In genomic region chr2:128598862-128599441, GRCh38 we compare ENCODE assay signal across 1 cellular context.
TF ChIP-seq lines count a peak whose summit lies in the region.

No MANE protein-coding gene starts in this region.

TF ChIP-seq in K562, 482 proteins besides CTCF, POLR2A, EP300 and RAD21 (continued from another document):
- TF ChIP-seq, protein P1, sequence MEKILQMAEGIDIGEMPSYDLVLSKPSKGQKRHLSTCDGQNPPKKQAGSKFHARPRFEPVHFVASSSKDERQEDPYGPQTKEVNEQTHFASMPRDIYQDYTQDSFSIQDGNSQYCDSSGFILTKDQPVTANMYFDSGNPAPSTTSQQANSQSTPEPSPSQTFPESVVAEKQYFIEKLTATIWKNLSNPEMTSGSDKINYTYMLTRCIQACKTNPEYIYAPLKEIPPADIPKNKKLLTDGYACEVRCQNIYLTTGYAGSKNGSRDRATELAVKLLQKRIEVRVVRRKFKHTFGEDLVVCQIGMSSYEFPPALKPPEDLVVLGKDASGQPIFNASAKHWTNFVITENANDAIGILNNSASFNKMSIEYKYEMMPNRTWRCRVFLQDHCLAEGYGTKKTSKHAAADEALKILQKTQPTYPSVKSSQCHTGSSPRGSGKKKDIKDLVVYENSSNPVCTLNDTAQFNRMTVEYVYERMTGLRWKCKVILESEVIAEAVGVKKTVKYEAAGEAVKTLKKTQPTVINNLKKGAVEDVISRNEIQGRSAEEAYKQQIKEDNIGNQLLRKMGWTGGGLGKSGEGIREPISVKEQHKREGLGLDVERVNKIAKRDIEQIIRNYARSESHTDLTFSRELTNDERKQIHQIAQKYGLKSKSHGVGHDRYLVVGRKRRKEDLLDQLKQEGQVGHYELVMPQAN (IDR thresholded peaks at IDR 0.05; ENCODE audit: borderline replicate concordance) = 0 out of 2 replicates have a peak, but pooled peaks have one; percentile 30
- no peak for TF ChIP-seq E2F1 (CRISPR knock-in tag; IDR thresholded peaks at IDR 0.05)
TF ChIP-seq in K562: peak in this region for 9.
